16 cellular contexts compared by ENCODE assay signal in genomic region chr1:173445164-173445563, GRCh38. TPM values are rescaled to one million over a fixed set of nuclear protein-coding genes. Genes with fewer than 3 reads are reported as not detected.
DNase-seq lines count a peak whose midpoint lies in the region; ATAC-seq and TF ChIP-seq lines count a peak whose summit lies in the region.
"Had no signal": no experiment of that assay in that cellular context is flagged by ENCODE, and none has a peak within 500 bp of the region (broad histone marks: within the 10 kb centered on the region; RNA-seq: fewer than 3 reads in every experiment).

No MANE protein-coding gene starts in this region.

- POLR2A ChIA-PET in activated CD8-positive, alpha-beta T cell treated with anti-CD3 and anti-CD28 coated beads, Interleukin-2, amount 10 ng/mL, durations not matched to agents 7 days and 5 days (lab: Charles Lee): interaction anchor here (0.9 to 1.9 kb wide), 2 partner anchors 33 to 270 kb away, joined by 3 to 5 read pairs; no protein-coding TSS in a partner anchor
- POLR2A ChIA-PET in activated CD8-positive, alpha-beta T cell treated with anti-CD3 and anti-CD28 coated beads for 36 hours (lab: Charles Lee): no interaction called here

- no peak overlapping the region for H3K56ac ChIP-seq in H9 (ENCODE audit: insufficient read length, low read depth, low read length)

- H3K27ac Mint-ChIP-seq in activated CD8-positive, alpha-beta T cell treated with anti-CD3 and anti-CD28 coated beads, Interleukin-2, amount 10 ng/mL, durations not matched to agents 7 days and 5 days: peak overlapping the region; percentile 63
- no peak overlapping the region for H3K27ac Mint-ChIP-seq in activated CD8-positive, alpha-beta T cell treated with anti-CD3 and anti-CD28 coated beads for 36 hours
- H3K27ac Mint-ChIP-seq in H9: peak overlapping the region in 2 of 3 experiments; percentile 82 to 95; a peak in 6 of 7 replicates
- H3K27ac Mint-ChIP-seq in neural progenitor cell: peak overlapping the region; percentile 16

- peaks cover 25% of the 10 kb centered on the region for H3K4me1 Mint-ChIP-seq in activated CD8-positive, alpha-beta T cell treated with anti-CD3 and anti-CD28 coated beads, Interleukin-2, amount 10 ng/mL, durations not matched to agents 7 days and 5 days (ENCODE audit: low read depth)
- peaks cover 26% of the 10 kb centered on the region for H3K4me1 Mint-ChIP-seq in activated CD8-positive, alpha-beta T cell treated with anti-CD3 and anti-CD28 coated beads for 36 hours (ENCODE audit: low read depth)
- H3K4me1 Mint-ChIP-seq in H9: peaks cover 37 to 69% of the 10 kb centered on the region in 2 experiments
- peaks cover 14% of the 10 kb centered on the region for H3K4me1 Mint-ChIP-seq in neural progenitor cell

- ATAC-seq in activated CD8-positive, alpha-beta T cell treated with anti-CD3 and anti-CD28 coated beads, Interleukin-2, amount 10 ng/mL, durations not matched to agents 7 days and 5 days: peak; percentile 38
- ATAC-seq in activated CD8-positive, alpha-beta T cell treated with anti-CD3 and anti-CD28 coated beads for 36 hours: no peak
- no peak for ATAC-seq in HG03280 (IDR thresholded peaks at IDR 0.05; ENCODE audit: unreplicated experiment)
- ATAC-seq: A549 had no signal

- no peak overlapping the region for H2BK20ac ChIP-seq in H9 (ENCODE audit: low read depth, low read length, poor library complexity, severe bottlenecking)

- H3K23me2 ChIP-seq in H9 (ENCODE audit: insufficient read length, low read depth, low read length, poor library complexity, severe bottlenecking): no peaks in the 10 kb centered on the region

- H2BK5ac ChIP-seq in H9 (ENCODE audit: insufficient read length, low read length): no peak overlapping the region

- no CpG with 5 or more reads among the region's 2 CpGs for WGBS in H9 (ENCODE audit: extremely low coverage, insufficient read length, low lambda C conversion rate)

- H3K4ac ChIP-seq in H9 (ENCODE audit: low read depth, low read length): no peak overlapping the region

- H3K27me3 ChIP-seq in H9 (ENCODE audit: insufficient read depth, low read length) (no peaks in the 10 kb centered on the region), neural progenitor cell (no peaks in the 10 kb centered on the region)

- no peaks in the 10 kb centered on the region for H3K27me3 Mint-ChIP-seq in activated CD8-positive, alpha-beta T cell treated with anti-CD3 and anti-CD28 coated beads, Interleukin-2, amount 10 ng/mL, durations not matched to agents 7 days and 5 days (ENCODE audit: low read depth)
- H3K27me3 Mint-ChIP-seq in activated CD8-positive, alpha-beta T cell treated with anti-CD3 and anti-CD28 coated beads for 36 hours: no peaks in the 10 kb centered on the region
- no peaks in the 10 kb centered on the region for H3K27me3 Mint-ChIP-seq in H9 (ENCODE audit: low read depth)
- peaks cover 2% of the 10 kb centered on the region for H3K27me3 Mint-ChIP-seq in neural progenitor cell (ENCODE audit: insufficient read depth, low read depth)

- H3K79me2 ChIP-seq in H9 (ENCODE audit: insufficient read depth, low read length) (no peaks in the 10 kb centered on the region), neural progenitor cell (ENCODE audit: low read depth) (peaks cover 17% of the 10 kb centered on the region)

- H2BK120ac ChIP-seq in H9 (ENCODE audit: low read depth, low read length, poor library complexity, severe bottlenecking): no peak overlapping the region

- H3T11ph ChIP-seq in H9 (ENCODE audit: low read length): no peak overlapping the region

- H3K4me2 ChIP-seq in H9 (ENCODE audit: insufficient read depth, insufficient read length, low read length) (no peak overlapping the region), neural progenitor cell (peak overlapping the region; percentile 52)
- H3K4me2 ChIP-seq: A549 had no signal

- H2BK12ac ChIP-seq in H9 (ENCODE audit: insufficient read length, low read depth, low read length): no peak overlapping the region

- no peak overlapping the region for H2AK5ac ChIP-seq in H9 (ENCODE audit: insufficient read length, low read length)

- no peak overlapping the region for H3K14ac ChIP-seq in H9 (ENCODE audit: insufficient read depth, low read length)

- no peak for DNase-seq in activated CD8-positive, alpha-beta T cell treated with anti-CD3 and anti-CD28 coated beads, Interleukin-2, amount 10 ng/mL, durations not matched to agents 7 days and 5 days
- no peak for DNase-seq in activated CD8-positive, alpha-beta T cell treated with anti-CD3 and anti-CD28 coated beads for 36 hours
- DNase-seq in H9: no peak
- peak; percentile 32 for DNase-seq in RPMI8226
- peak; percentile 78 for DNase-seq in neural progenitor cell (ENCODE audit: low spot score)
- DNase-seq in NCI-H524 (lab: John Stamatoyannopoulos, UW): no peak
- no peak for DNase-seq in NCI-H1105 treated with DMSO at 0.1 percent for 48 hours (lab: John Stamatoyannopoulos, UW)
- DNase-seq: activated T-cell treated with anti-CD3 and anti-CD28 coated beads, Interleukin-2, amount 50 U/mL, for 1 hour; amygdala; glutamatergic neuron; IMR-90; NCI-H1417; SW 1271 had no signal

- peaks cover 49% of the 10 kb centered on the region for H3F3A ChIP-seq in neural progenitor cell (ENCODE audit: low read depth)

- peaks cover 58% of the 10 kb centered on the region for H3K36me3 Mint-ChIP-seq in activated CD8-positive, alpha-beta T cell treated with anti-CD3 and anti-CD28 coated beads, Interleukin-2, amount 10 ng/mL, durations not matched to agents 7 days and 5 days (ENCODE audit: low read depth)
- H3K36me3 Mint-ChIP-seq in activated CD8-positive, alpha-beta T cell treated with anti-CD3 and anti-CD28 coated beads for 36 hours (ENCODE audit: low read depth): peaks cover 34% of the 10 kb centered on the region
- H3K36me3 Mint-ChIP-seq in H9 (ENCODE audit: insufficient read depth in 1 of 3, low read depth in 3 of 3) (peaks cover 16 to 48% (median 33%) of the 10 kb centered on the region in 3 experiments), neural progenitor cell (peaks cover 5% of the 10 kb centered on the region)

- no peak overlapping the region for H2BK15ac ChIP-seq in H9 (ENCODE audit: low read depth, low read length)

- H3K4me1 ChIP-seq in H9 (ENCODE audit: insufficient read depth, low read length): peaks cover 7% of the 10 kb centered on the region; the same call in 1 of the 2 replicates
- peaks cover 34% of the 10 kb centered on the region for H3K4me1 ChIP-seq in neural progenitor cell
- H3K4me1 ChIP-seq: A549 had no signal

- H3K27ac ChIP-seq in H9 (ENCODE audit: insufficient read length, low read depth, low read length) (no peak overlapping the region), neural progenitor cell (peak overlapping the region; percentile 90)
- H3K27ac ChIP-seq: A549, coronary artery had no signal

- CTCF ChIA-PET in activated CD8-positive, alpha-beta T cell treated with anti-CD3 and anti-CD28 coated beads, Interleukin-2, amount 10 ng/mL, durations not matched to agents 7 days and 5 days (lab: Charles Lee): interaction anchor here (0.6 to 1.9 kb wide), 3 partner anchors 15 to 383 kb away, joined by 3 to 17 read pairs (median 3); no protein-coding TSS in a partner anchor
- CTCF ChIA-PET in activated CD8-positive, alpha-beta T cell treated with anti-CD3 and anti-CD28 coated beads for 36 hours (lab: Charles Lee): interaction anchor here (1.5 kb wide), 1 partner anchor 16 kb away, joined by 5 read pairs; no protein-coding TSS in a partner anchor

- H3K9ac ChIP-seq in H9 (ENCODE audit: extremely low read depth, insufficient read length, low read length) (no peak overlapping the region), neural progenitor cell (no peak overlapping the region)

- peak overlapping the region; percentile 6 for H3K4me3 ChIP-seq in neural progenitor cell
- H3K4me3 ChIP-seq: A549, coronary artery had no signal

- H3K9me3 Mint-ChIP-seq in activated CD8-positive, alpha-beta T cell treated with anti-CD3 and anti-CD28 coated beads, Interleukin-2, amount 10 ng/mL, durations not matched to agents 7 days and 5 days (ENCODE audit: insufficient read depth): peaks cover 18% of the 10 kb centered on the region
- H3K9me3 Mint-ChIP-seq in activated CD8-positive, alpha-beta T cell treated with anti-CD3 and anti-CD28 coated beads for 36 hours: peaks cover 19% of the 10 kb centered on the region
- H3K9me3 Mint-ChIP-seq in H9: peaks cover 29% of the 10 kb centered on the region in 2 experiments
- H3K9me3 Mint-ChIP-seq in neural progenitor cell: peaks cover 18% of the 10 kb centered on the region

- H3K36me3 ChIP-seq in neural progenitor cell: peaks cover 14% of the 10 kb centered on the region

- H4K20me1 ChIP-seq in H9 (ENCODE audit: control insufficient read depth, insufficient read depth, insufficient read length) (no peaks in the 10 kb centered on the region), neural progenitor cell (ENCODE audit: low read depth) (no peaks in the 10 kb centered on the region)

- intact Hi-C loops in activated CD8-positive, alpha-beta T cell treated with anti-CD3 and anti-CD28 coated beads for 36 hours (cut with micrococcal nuclease): no loop called here

- H3K4me3 Mint-ChIP-seq in activated CD8-positive, alpha-beta T cell treated with anti-CD3 and anti-CD28 coated beads, Interleukin-2, amount 10 ng/mL, durations not matched to agents 7 days and 5 days: peak overlapping the region; percentile 47
- H3K4me3 Mint-ChIP-seq in activated CD8-positive, alpha-beta T cell treated with anti-CD3 and anti-CD28 coated beads for 36 hours: no peak overlapping the region
- H3K4me3 Mint-ChIP-seq in H9: no peak overlapping the region
- H3K4me3 Mint-ChIP-seq in neural progenitor cell: no peak overlapping the region

- H2AFZ ChIP-seq in H9 (ENCODE audit: low read length) (no peak overlapping the region), neural progenitor cell (replicated peaks) (no peak overlapping the region)

- H4K91ac ChIP-seq in H9 (ENCODE audit: insufficient read length, low read depth, low read length): no peak overlapping the region

- H3K18ac ChIP-seq in H9 (ENCODE audit: insufficient read length, low read depth, low read length): no peak overlapping the region

- no peak overlapping the region for H4K5ac ChIP-seq in H9 (ENCODE audit: insufficient read length, low read depth, low read length)

- H4K8ac ChIP-seq in H9 (replicated peaks; ENCODE audit: insufficient read length, low read depth, low read length): no peak overlapping the region

- H3K79me1 ChIP-seq in H9 (ENCODE audit: insufficient read depth, low read depth, low read length, poor library complexity, severe bottlenecking): no peaks in the 10 kb centered on the region

- H3K23ac ChIP-seq in H9 (ENCODE audit: insufficient read length, low read depth, low read length): no peak overlapping the region

- H3K9me3 ChIP-seq in H9 (ENCODE audit: control insufficient read depth, low read depth, low read length): peaks cover 6% of the 10 kb centered on the region
- peaks cover 23% of the 10 kb centered on the region for H3K9me3 ChIP-seq in neural progenitor cell (ENCODE audit: low read depth)

- TF ChIP-seq CTCF in activated CD8-positive, alpha-beta T cell treated with anti-CD3 and anti-CD28 coated beads for 36 hours (IDR thresholded peaks at IDR 0.05): no peak
- TF ChIP-seq CTCF in H9 (conservative IDR thresholded peaks at IDR 0.05) (no peak), neural progenitor cell (IDR thresholded peaks at IDR 0.05) (no peak)

RNA-seq across cellular contexts. Expression of gene PRDX6, which starts 32.0 kb away (rescaled TPM):
- total RNA-seq in activated CD8-positive, alpha-beta T cell treated with anti-CD3 and anti-CD28 coated beads, Interleukin-2, amount 10 ng/mL, durations not matched to agents 7 days and 5 days: 100 to 1,000 TPM; 144 to 155 TPM
- 100 to 1,000 TPM; 165 to 169 TPM for total RNA-seq in activated CD8-positive, alpha-beta T cell treated with anti-CD3 and anti-CD28 coated beads for 36 hours
- 533 and 541 TPM in 2 replicates for total RNA-seq in H9 (2021)
- total RNA-seq in neural progenitor cell (ENCODE audit: low replicate concordance): 322 and 441 TPM in 2 replicates

Comparison
In these comparisons a context has a peak if more than half of its experiments do, and no peak if none do; other contexts are left out.
1. DNase-seq: peak in RPMI8226 (single experiment) and neural progenitor cell (single experiment); none in activated CD8-positive, alpha-beta T cell treated with anti-CD3 and anti-CD28 coated beads, Interleukin-2, amount 10 ng/mL, durations not matched to agents 7 days and 5 days (single experiment), activated CD8-positive, alpha-beta T cell treated with anti-CD3 and anti-CD28 coated beads for 36 hours (single experiment), H9 (single experiment), NCI-H524 (0 of 2) and NCI-H1105 treated with DMSO at 0.1 percent for 48 hours (single experiment).